In genomic region chr3:155111971-155112370, GRCh38 we compare ENCODE assay signal across 22 cellular contexts. TPM values are rescaled to one million over a fixed set of nuclear protein-coding genes. Genes with fewer than 3 reads are reported as not detected.
DNase-seq lines count a peak whose midpoint lies in the region; ATAC-seq, FAIRE-seq and TF ChIP-seq lines count a peak whose summit lies in the region.
"Had no signal": no experiment of that assay in that cellular context is flagged by ENCODE, and none has a peak within 500 bp of the region (broad histone marks: within the 10 kb centered on the region; RNA-seq: fewer than 3 reads in every experiment).

No MANE protein-coding gene starts in this region.

- H3K4me1 ChIP-seq in K562 (replicated peaks in 1 of 2; ENCODE audit: control insufficient read depth in 2 of 2, insufficient read depth in 2 of 2, low read length in 2 of 2) = no peaks in the 10 kb centered on the region
- H3K4me1 ChIP-seq in small intestine (ENCODE audit: control insufficient read depth in 2 of 2, insufficient read depth in 1 of 2, low read depth in 1 of 2, low read length in 1 of 2) = no peaks in the 10 kb centered on the region

- H3K9me3 ChIP-seq in K562 (replicated peaks; ENCODE audit: control insufficient read depth, insufficient read depth, low read depth, low read length) (no peaks in the 10 kb centered on the region), small intestine (ENCODE audit: control insufficient read depth, low read depth) (no peaks in the 10 kb centered on the region)
- H3K9me3 ChIP-seq: MG63 had no signal

- no peak for TF ChIP-seq RAD21 in K562 (CRISPR knock-in tag; conservative IDR thresholded peaks at IDR 0.05 in 1 of 2, IDR thresholded peaks at IDR 0.05 in 1 of 2)

- no peaks in the 10 kb centered on the region for H3K79me2 ChIP-seq in K562 (ENCODE audit: control insufficient read depth, insufficient read depth, low read length)

- H3K27ac ChIP-seq in K562 (ENCODE audit: extremely low read depth, low read depth, low read length) (no peak overlapping the region), small intestine (ENCODE audit: low read depth in 1 of 2, low read length in 1 of 2) (peak overlapping the region in 1 of 2 donors; percentile 11)
- H3K27ac ChIP-seq: C4-2B, KMS-11 had no signal

- WGBS in K562 (ENCODE audit: insufficient coverage, low coverage, missing lambda C conversion rate) = 34% methylated on average over 4 of the region's 4 CpGs
- WGBS in small intestine, 3 donors = 57 to 68% (median 62%) methylated on average over 4 of the region's 4 CpGs

- no peaks in the 10 kb centered on the region for H4K20me1 ChIP-seq in K562 (replicated peaks; ENCODE audit: control insufficient read depth, insufficient read depth, low read length)

- no peak for ATAC-seq in K562
- no peak for ATAC-seq in GM21423 (IDR thresholded peaks at IDR 0.05; ENCODE audit: unreplicated experiment)
- ATAC-seq: HCT116 had no signal

- no peak overlapping the region for H3K4me3 ChIP-seq in K562
- H3K4me3 ChIP-seq in small intestine (ENCODE audit: low read depth in 1 of 2, low read length in 2 of 2) = no peak overlapping the region
- H3K4me3 ChIP-seq: MG63 had no signal

- CTCF ChIA-PET in K562 (lab: Yijun Ruan, JAX; ENCODE audit: low intra/inter-chr PET ratio) = no interaction called here

- H3K27me3 ChIP-seq in K562 (ENCODE audit: control insufficient read depth in 2 of 2, insufficient read depth in 2 of 2, low read length in 2 of 2) (no peaks in the 10 kb centered on the region), small intestine (ENCODE audit: control insufficient read depth in 2 of 2, insufficient read depth in 2 of 2, low read length in 2 of 2) (no peaks in the 10 kb centered on the region)
- H3K27me3 ChIP-seq: MG63 had no signal

- H3K9ac ChIP-seq in K562 (ENCODE audit: insufficient read depth in 1 of 2, low read depth in 2 of 2, low read length in 2 of 2) = no peak overlapping the region
- H3K9ac ChIP-seq: KMS-11 had no signal

- POLR2A ChIA-PET in K562 (lab: Yijun Ruan, JAX) = interaction anchor here (2.1 kb wide), 1 partner anchor 9 kb away, joined by 5 read pairs; no protein-coding TSS in a partner anchor

- FAIRE-seq in G401.6 (lab: Jason Lieb, UNC) = peak; percentile 46
- FAIRE-seq in K562 (lab: Jason Lieb, UNC) = no peak
- no peak for FAIRE-seq in small intestine (lab: Jason Lieb, UNC)
- FAIRE-seq: RCC 7860 had no signal

- intact Hi-C loops in K562 (cut with micrococcal nuclease) = no loop called here

- BruUV-seq in K562 (replicated peaks; lab: Mats Ljungman, UMichigan) = no TSS peak

- no peak for TF ChIP-seq POLR2A in K562 (conservative IDR thresholded peaks at IDR 0.05)

- peak; percentile 41 for DNase-seq in NCI-H526 treated with DMSO at 0.1 percent for 48 hours (lab: John Stamatoyannopoulos, UW)
- DNase-seq in K562 (ENCODE audit: extremely low read depth in 1 of 4, low spot score in 3 of 4) = no peak
- no peak for DNase-seq in NCI-H2107 (lab: John Stamatoyannopoulos, UW)
- no peak for DNase-seq in small intestine
- DNase-seq in kidney tubule cell (ENCODE audit: low spot score) = no peak
- DNase-seq: Calu3; CD8-positive, alpha-beta memory T cell; DMS153; EL; GOT3; MG63; NCI-H1048; NCI-H1417 treated with DMSO at 0.1 percent for 48 hours; NCI-H187; NK-92 treated with Interleukin-12 subunit alpha and Interleukin-12 subunit beta, amount 100 ng/mL, for 24 hours had no signal

- H2AFZ ChIP-seq in K562 (ENCODE audit: low read depth, low read length) = peak overlapping the region; percentile 36; the same call in 1 of the 2 replicates

- H3K36me3 ChIP-seq in K562 (ENCODE audit: control insufficient read depth, insufficient read depth, low read length) (no peaks in the 10 kb centered on the region), small intestine (ENCODE audit: control insufficient read depth in 2 of 2, insufficient read depth in 2 of 2, low read length in 2 of 2) (peaks cover 0 to 14% of the 10 kb centered on the region in 2 donors)
- H3K36me3 ChIP-seq: MG63 had no signal

- H3K9me1 ChIP-seq in K562 (ENCODE audit: control insufficient read depth, insufficient read depth, low read length) = no peaks in the 10 kb centered on the region

- no peak overlapping the region for H3K4me2 ChIP-seq in K562 (ENCODE audit: insufficient read depth, low read length)
- H3K4me2 ChIP-seq: KMS-11 had no signal

- in situ Hi-C loops in K562 (cut with MboI) = no loop called here

- TF ChIP-seq EP300 in K562 (IDR thresholded peaks at IDR 0.05; ENCODE audit: low read length) = no peak

- no peak for TF ChIP-seq CTCF in K562 (IDR thresholded peaks at IDR 0.05 in 2 of 3, conservative IDR thresholded peaks at IDR 0.05 in 1 of 3; ENCODE audit: insufficient read depth in 2 of 3, low read depth in 1 of 3, low read length in 3 of 3)

TF ChIP-seq in K562, 482 proteins besides CTCF, POLR2A, EP300 and RAD21:
- TF ChIP-seq BCOR (IDR thresholded peaks at IDR 0.05) = no peak
- TF ChIP-seq PHF8 (IDR thresholded peaks at IDR 0.05; ENCODE audit: borderline replicate concordance, low read length) = no peak
- no peak for TF ChIP-seq RNF2 (IDR thresholded peaks at IDR 0.05)
- TF ChIP-seq, protein P1, sequence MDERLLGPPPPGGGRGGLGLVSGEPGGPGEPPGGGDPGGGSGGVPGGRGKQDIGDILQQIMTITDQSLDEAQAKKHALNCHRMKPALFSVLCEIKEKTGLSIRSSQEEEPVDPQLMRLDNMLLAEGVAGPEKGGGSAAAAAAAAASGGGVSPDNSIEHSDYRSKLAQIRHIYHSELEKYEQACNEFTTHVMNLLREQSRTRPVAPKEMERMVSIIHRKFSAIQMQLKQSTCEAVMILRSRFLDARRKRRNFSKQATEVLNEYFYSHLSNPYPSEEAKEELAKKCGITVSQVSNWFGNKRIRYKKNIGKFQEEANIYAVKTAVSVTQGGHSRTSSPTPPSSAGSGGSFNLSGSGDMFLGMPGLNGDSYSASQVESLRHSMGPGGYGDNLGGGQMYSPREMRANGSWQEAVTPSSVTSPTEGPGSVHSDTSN (CRISPR knock-in tag; IDR thresholded peaks at IDR 0.05; ENCODE audit: low read depth) = no peak
- TF ChIP-seq, protein P1 (tag; conservative IDR thresholded peaks at IDR 0.05; ENCODE audit: low read depth) = no peak
- no peak for TF ChIP-seq MTA2 (IDR thresholded peaks at IDR 0.05; ENCODE audit: low read depth)
- TF ChIP-seq ZSCAN32 (CRISPR knock-in tag; IDR thresholded peaks at IDR 0.05) = no peak
- no peak for TF ChIP-seq FOXP1 (CRISPR knock-in tag; IDR thresholded peaks at IDR 0.05)
TF ChIP-seq in K562: peak in this region for 0.

RNA-seq across cellular contexts. Expression of gene MME, which starts 31.9 kb away (rescaled TPM):
- 6.1 and 11.5 TPM in 2 replicates for total RNA-seq in K562 (2011; cell fraction: chromatin; rRNA removed; ENCODE audit: low replicate concordance)
- total RNA-seq in K562 (2011; cell fraction: nucleolus; rRNA removed) = 3.4 and 6.2 TPM in 2 replicates
- 3.4 and 4.0 TPM in 2 replicates for total RNA-seq in K562 (2011; cell fraction: nucleoplasm; rRNA removed)
- total RNA-seq in K562 (2014; rRNA removed) (2.7 and 4.2 TPM in 2 replicates), K562 (2014; rRNA removed; fragmentation: Illumina TruSeq; extraction: Trizol) (1.8 and 2.7 TPM in 2 replicates), K562 (2015; rRNA removed; fragmentation: Illumina TruSeq; extraction: Trizol) (8.6 and 10.3 TPM in 2 replicates), K562 (2021) (2.1 and 2.5 TPM in 2 replicates)
- polyA plus RNA-seq in K562 (2011; rRNA removed) (6.6 and 7.2 TPM in 2 replicates), K562 (2014; fragmentation: Illumina TruSeq; extraction: Trizol) (1.3 and 2.0 TPM in 2 replicates), K562 (2014; fragmentation: Nextera tagmentation; extraction: Ambion mirVana) (under 1 TPM; 0.80 to 0.94 TPM), K562 (2014; rRNA removed) (2.0 and 3.4 TPM in 2 replicates), small intestine (100 to 1,000 TPM in 2 of 3 donors, 10 to 100 TPM in 1; 62.1 to 206 (median 122) TPM)
- 3.4 and 4.9 TPM in 2 replicates for polyA plus RNA-seq in K562 (2011; cell fraction: cytosol; rRNA removed)
- polyA plus RNA-seq in K562 (2011; cell fraction: nucleus; rRNA removed) = 5.9 and 8.1 TPM in 2 replicates
- 10.6 and 11.3 TPM in 2 replicates for polyA plus RNA-seq in K562 (2012)
- polyA minus RNA-seq in K562 (2011; rRNA and poly(A)+ RNA removed) = 15.8 and 17.1 TPM in 2 replicates
- 4.4 and 8.6 TPM in 2 replicates for polyA minus RNA-seq in K562 (2011; cell fraction: cytosol; rRNA and poly(A)+ RNA removed)
- polyA minus RNA-seq in K562 (2011; cell fraction: nucleus; rRNA and poly(A)+ RNA removed) = 5.4 and 16.2 TPM in 2 replicates
- total RNA-seq: NCI-H460 had no signal

Comparison
In these comparisons a context has a peak if more than half of its experiments do, and no peak if none do; other contexts are left out.
1. RNA of gene MME, which starts 31.9 kb away (polyA plus RNA-seq): 62.1 to 206 TPM in small intestine; 0.80 to 11.3 TPM in K562; every median in the first group is over 4 times any median in the second.